ENCODE assay signal across 1 cellular context in the genomic region with DNA sequence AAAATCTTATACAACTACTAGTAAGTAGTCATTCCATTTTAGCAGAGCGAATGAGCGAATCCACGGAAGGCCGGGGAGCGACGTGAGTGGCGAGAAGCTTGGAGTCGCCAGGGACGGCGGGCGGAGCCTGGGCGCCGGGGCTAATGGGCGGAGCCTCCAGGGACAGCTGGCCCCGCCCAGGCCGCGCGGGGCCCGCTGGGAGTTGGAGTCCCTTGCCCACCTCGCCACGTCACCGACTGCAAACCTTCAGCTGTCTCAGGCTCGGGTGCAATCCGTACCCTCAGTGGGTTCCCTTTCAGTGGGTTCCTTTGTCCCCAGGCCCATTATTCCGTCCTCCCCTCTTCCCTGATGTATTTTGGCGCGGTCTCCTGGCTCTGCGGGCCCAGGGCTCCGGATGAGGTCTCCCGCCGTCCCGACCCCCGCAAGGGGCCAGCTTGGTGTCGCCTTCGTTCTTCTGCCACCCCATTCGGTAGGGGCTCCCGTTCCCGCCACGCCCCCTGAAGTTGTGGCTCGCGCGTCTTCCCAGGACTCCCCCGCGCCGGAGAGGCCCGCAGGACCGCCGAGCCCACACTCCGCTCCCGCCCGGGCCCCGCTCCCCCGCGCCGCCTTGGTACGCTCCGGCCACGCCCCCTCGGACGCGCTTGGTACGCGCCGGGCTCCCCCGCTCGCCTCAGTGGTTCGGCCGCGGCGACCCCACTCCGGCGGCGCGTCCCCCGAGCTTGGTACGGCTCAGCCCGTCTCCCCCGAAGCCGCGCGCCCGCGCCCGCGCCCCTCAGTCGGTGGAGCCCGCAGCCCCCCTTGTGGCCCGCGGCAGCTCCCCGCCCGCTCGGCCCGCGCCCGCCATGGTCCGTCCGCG.
TF ChIP-seq lines count a peak whose summit lies in the region.

A gene (plus strand): TSS at position 673 of the 856 bp plus-strand sequence.

TF ChIP-seq in HepG2, 621 proteins besides CTCF, POLR2A, EP300 and RAD21 (continued from another document and continues in another):
- TF ChIP-seq, protein P1, sequence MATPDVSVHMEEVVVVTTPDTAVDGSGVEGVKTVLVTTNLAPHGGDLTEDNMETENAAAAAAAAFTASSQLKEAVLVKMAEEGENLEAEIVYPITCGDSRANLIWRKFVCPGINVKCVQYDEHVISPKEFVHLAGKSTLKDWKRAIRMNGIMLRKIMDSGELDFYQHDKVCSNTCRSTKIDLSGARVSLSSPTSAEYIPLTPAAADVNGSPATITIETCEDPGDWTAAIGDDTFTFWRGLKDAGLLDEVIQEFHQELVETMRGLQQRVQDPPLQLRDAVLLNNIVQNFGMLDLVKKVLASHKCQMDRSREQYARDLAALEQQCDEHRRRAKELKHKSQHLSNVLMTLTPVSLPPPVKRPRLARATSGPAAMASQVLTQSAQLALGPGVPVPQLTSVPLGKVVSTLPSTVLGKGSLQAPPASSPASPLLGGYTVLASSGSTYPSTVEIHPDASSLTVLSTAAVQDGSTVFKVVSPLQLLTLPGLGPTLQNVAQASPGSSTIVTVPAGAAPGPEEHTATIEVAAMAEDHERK (CRISPR knock-in tag; IDR thresholded peaks at IDR 0.05; ENCODE audit: low read depth), result no peak
- TF ChIP-seq BHLHE40 (IDR thresholded peaks at IDR 0.05; ENCODE audit: low read length) (peak; percentile 96), ZNF569 (CRISPR knock-in tag; IDR thresholded peaks at IDR 0.05; ENCODE audit: borderline replicate concordance) (no peak), PHF20 (CRISPR knock-in tag; IDR thresholded peaks at IDR 0.05) (peak; percentile 56), GLI4 (CRISPR knock-in tag; IDR thresholded peaks at IDR 0.05; ENCODE audit: borderline replicate concordance) (peak; percentile 89; the same call in 1 of the 2 replicates), ZNF292 (CRISPR knock-in tag; IDR thresholded peaks at IDR 0.05; ENCODE audit: borderline replicate concordance, low read depth) (no peak), GZF1 (CRISPR knock-in tag; IDR thresholded peaks at IDR 0.05) (no peak), ZNF879 (CRISPR knock-in tag; IDR thresholded peaks at IDR 0.05) (0 out of 2 replicates have a peak, but pooled peaks have one; percentile 53), HDAC6 (IDR thresholded peaks at IDR 0.05; ENCODE audit: low read depth, low read length) (no peak), XRCC5 (optimal IDR thresholded peaks at IDR 0.05; ENCODE audit: low read length) (no peak), ZNF101 (CRISPR knock-in tag; IDR thresholded peaks at IDR 0.05; ENCODE audit: borderline replicate concordance, low read depth) (no peak), KDM2A (CRISPR knock-in tag; IDR thresholded peaks at IDR 0.05; ENCODE audit: borderline replicate concordance, low read depth) (peak; percentile 70), ZFP36L2 (CRISPR knock-in tag; IDR thresholded peaks at IDR 0.05) (no peak), ZNF274 (CRISPR knock-in tag; IDR thresholded peaks at IDR 0.05) (peak; percentile 55), CREB1 (IDR thresholded peaks at IDR 0.05) (peak; percentile 81), CREB1 (CRISPR knock-in tag; IDR thresholded peaks at IDR 0.05) (peak; percentile 77; the same call in 1 of the 2 replicates), REXO4 (CRISPR knock-in tag; IDR thresholded peaks at IDR 0.05; ENCODE audit: borderline replicate concordance) (no peak), HNRNPLL (IDR thresholded peaks at IDR 0.05; ENCODE audit: low read depth, low read length, poor library complexity, severe bottlenecking) (peak; percentile 42), ZNF564 (CRISPR knock-in tag; IDR thresholded peaks at IDR 0.05) (0 out of 2 replicates have a peak, but pooled peaks have one; percentile 45), ZNF543 (CRISPR knock-in tag; IDR thresholded peaks at IDR 0.05) (peak; percentile 14; the same call in 1 of the 2 replicates), PCBP1 (IDR thresholded peaks at IDR 0.05; ENCODE audit: borderline replicate concordance, low read depth, low read length) (no peak), ZNF777 (CRISPR knock-in tag; IDR thresholded peaks at IDR 0.05) (no peak; the same call in none of the 2 replicates), NFE2L2 (IDR thresholded peaks at IDR 0.05; ENCODE audit: low read length) (no peak), HOXA7 (CRISPR knock-in tag; IDR thresholded peaks at IDR 0.05) (no peak), HNRNPH1 (optimal IDR thresholded peaks at IDR 0.05; ENCODE audit: low read depth, low read length) (no peak), HES4 (CRISPR knock-in tag; IDR thresholded peaks at IDR 0.05; ENCODE audit: borderline replicate concordance) (no peak), SIN3B (IDR thresholded peaks at IDR 0.05; ENCODE audit: low read length) (no peak), TCF7 (IDR thresholded peaks at IDR 0.05; ENCODE audit: low read depth) (no peak), MXD4 (CRISPR knock-in tag; IDR thresholded peaks at IDR 0.05) (peak; percentile 51; the same call in 1 of the 2 replicates), IRX3 (CRISPR knock-in tag; IDR thresholded peaks at IDR 0.05; ENCODE audit: borderline replicate concordance, low read depth) (0 out of 2 replicates have a peak, but pooled peaks have one; percentile 46), ZNF652 (CRISPR knock-in tag; IDR thresholded peaks at IDR 0.05; ENCODE audit: borderline replicate concordance, low read depth) (no peak), ARNT2 (CRISPR knock-in tag; IDR thresholded peaks at IDR 0.05; ENCODE audit: low read depth) (no peak), ZIK1 (CRISPR knock-in tag; IDR thresholded peaks at IDR 0.05; ENCODE audit: borderline replicate concordance, low read depth) (peak; percentile 58; the same call in 1 of the 2 replicates)
- TF ChIP-seq, protein P2, sequence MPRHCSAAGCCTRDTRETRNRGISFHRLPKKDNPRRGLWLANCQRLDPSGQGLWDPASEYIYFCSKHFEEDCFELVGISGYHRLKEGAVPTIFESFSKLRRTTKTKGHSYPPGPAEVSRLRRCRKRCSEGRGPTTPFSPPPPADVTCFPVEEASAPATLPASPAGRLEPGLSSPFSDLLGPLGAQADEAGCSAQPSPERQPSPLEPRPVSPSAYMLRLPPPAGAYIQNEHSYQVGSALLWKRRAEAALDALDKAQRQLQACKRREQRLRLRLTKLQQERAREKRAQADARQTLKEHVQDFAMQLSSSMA (CRISPR knock-in tag; IDR thresholded peaks at IDR 0.05), result peak; percentile 38; the same call in 1 of the 2 replicates
- TF ChIP-seq, protein P3, sequence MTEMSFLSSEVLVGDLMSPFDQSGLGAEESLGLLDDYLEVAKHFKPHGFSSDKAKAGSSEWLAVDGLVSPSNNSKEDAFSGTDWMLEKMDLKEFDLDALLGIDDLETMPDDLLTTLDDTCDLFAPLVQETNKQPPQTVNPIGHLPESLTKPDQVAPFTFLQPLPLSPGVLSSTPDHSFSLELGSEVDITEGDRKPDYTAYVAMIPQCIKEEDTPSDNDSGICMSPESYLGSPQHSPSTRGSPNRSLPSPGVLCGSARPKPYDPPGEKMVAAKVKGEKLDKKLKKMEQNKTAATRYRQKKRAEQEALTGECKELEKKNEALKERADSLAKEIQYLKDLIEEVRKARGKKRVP (CRISPR knock-in tag; IDR thresholded peaks at IDR 0.05), result no peak
- TF ChIP-seq, protein P4, sequence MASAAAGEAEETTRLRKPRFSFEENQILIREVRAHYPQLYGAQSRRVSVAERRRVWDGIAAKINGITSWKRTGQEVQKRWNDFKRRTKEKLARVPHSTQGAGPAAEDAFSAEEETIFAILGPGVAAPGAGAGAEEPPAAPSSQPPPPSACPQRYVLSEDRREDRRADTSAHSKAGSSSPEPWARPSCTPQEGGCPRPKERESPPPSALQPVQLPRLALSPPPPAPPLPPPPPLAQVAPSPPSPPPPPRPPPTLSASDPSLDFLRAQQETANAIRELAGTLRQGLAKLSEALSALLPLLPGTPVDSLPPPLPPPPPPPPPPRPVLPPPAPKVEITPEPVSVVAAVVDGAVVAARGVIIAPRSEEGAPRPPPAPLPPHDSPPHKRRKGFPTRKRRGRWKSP (CRISPR knock-in tag; IDR thresholded peaks at IDR 0.05), result 0 out of 2 replicates have a peak, but pooled peaks have one; percentile 19
- TF ChIP-seq, protein P5, sequence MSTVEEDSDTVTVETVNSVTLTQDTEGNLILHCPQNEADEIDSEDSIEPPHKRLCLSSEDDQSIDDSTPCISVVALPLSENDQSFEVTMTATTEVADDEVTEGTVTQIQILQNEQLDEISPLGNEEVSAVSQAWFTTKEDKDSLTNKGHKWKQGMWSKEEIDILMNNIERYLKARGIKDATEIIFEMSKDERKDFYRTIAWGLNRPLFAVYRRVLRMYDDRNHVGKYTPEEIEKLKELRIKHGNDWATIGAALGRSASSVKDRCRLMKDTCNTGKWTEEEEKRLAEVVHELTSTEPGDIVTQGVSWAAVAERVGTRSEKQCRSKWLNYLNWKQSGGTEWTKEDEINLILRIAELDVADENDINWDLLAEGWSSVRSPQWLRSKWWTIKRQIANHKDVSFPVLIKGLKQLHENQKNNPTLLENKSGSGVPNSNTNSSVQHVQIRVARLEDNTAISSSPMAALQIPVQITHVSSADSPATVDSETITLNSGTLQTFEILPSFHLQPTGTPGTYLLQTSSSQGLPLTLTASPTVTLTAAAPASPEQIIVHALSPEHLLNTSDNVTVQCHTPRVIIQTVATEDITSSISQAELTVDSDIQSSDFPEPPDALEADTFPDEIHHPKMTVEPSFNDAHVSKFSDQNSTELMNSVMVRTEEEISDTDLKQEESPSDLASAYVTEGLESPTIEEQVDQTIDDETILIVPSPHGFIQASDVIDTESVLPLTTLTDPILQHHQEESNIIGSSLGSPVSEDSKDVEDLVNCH (CRISPR knock-in tag; IDR thresholded peaks at IDR 0.05), result no peak
- TF ChIP-seq, protein P6, sequence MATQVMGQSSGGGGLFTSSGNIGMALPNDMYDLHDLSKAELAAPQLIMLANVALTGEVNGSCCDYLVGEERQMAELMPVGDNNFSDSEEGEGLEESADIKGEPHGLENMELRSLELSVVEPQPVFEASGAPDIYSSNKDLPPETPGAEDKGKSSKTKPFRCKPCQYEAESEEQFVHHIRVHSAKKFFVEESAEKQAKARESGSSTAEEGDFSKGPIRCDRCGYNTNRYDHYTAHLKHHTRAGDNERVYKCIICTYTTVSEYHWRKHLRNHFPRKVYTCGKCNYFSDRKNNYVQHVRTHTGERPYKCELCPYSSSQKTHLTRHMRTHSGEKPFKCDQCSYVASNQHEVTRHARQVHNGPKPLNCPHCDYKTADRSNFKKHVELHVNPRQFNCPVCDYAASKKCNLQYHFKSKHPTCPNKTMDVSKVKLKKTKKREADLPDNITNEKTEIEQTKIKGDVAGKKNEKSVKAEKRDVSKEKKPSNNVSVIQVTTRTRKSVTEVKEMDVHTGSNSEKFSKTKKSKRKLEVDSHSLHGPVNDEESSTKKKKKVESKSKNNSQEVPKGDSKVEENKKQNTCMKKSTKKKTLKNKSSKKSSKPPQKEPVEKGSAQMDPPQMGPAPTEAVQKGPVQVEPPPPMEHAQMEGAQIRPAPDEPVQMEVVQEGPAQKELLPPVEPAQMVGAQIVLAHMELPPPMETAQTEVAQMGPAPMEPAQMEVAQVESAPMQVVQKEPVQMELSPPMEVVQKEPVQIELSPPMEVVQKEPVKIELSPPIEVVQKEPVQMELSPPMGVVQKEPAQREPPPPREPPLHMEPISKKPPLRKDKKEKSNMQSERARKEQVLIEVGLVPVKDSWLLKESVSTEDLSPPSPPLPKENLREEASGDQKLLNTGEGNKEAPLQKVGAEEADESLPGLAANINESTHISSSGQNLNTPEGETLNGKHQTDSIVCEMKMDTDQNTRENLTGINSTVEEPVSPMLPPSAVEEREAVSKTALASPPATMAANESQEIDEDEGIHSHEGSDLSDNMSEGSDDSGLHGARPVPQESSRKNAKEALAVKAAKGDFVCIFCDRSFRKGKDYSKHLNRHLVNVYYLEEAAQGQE (IDR thresholded peaks at IDR 0.05; ENCODE audit: borderline replicate concordance in 1 of 2, low read depth in 1 of 2, low read length in 2 of 2), result no peak
- TF ChIP-seq, protein P7, sequence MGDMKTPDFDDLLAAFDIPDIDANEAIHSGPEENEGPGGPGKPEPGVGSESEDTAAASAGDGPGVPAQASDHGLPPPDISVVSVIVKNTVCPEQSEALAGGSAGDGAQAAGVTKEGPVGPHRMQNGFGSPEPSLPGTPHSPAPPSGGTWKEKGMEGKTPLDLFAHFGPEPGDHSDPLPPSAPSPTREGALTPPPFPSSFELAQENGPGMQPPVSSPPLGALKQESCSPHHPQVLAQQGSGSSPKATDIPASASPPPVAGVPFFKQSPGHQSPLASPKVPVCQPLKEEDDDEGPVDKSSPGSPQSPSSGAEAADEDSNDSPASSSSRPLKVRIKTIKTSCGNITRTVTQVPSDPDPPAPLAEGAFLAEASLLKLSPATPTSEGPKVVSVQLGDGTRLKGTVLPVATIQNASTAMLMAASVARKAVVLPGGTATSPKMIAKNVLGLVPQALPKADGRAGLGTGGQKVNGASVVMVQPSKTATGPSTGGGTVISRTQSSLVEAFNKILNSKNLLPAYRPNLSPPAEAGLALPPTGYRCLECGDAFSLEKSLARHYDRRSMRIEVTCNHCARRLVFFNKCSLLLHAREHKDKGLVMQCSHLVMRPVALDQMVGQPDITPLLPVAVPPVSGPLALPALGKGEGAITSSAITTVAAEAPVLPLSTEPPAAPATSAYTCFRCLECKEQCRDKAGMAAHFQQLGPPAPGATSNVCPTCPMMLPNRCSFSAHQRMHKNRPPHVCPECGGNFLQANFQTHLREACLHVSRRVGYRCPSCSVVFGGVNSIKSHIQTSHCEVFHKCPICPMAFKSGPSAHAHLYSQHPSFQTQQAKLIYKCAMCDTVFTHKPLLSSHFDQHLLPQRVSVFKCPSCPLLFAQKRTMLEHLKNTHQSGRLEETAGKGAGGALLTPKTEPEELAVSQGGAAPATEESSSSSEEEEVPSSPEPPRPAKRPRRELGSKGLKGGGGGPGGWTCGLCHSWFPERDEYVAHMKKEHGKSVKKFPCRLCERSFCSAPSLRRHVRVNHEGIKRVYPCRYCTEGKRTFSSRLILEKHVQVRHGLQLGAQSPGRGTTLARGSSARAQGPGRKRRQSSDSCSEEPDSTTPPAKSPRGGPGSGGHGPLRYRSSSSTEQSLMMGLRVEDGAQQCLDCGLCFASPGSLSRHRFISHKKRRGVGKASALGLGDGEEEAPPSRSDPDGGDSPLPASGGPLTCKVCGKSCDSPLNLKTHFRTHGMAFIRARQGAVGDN (CRISPR knock-in tag; IDR thresholded peaks at IDR 0.05), result peak; percentile 82
- TF ChIP-seq, protein P8, sequence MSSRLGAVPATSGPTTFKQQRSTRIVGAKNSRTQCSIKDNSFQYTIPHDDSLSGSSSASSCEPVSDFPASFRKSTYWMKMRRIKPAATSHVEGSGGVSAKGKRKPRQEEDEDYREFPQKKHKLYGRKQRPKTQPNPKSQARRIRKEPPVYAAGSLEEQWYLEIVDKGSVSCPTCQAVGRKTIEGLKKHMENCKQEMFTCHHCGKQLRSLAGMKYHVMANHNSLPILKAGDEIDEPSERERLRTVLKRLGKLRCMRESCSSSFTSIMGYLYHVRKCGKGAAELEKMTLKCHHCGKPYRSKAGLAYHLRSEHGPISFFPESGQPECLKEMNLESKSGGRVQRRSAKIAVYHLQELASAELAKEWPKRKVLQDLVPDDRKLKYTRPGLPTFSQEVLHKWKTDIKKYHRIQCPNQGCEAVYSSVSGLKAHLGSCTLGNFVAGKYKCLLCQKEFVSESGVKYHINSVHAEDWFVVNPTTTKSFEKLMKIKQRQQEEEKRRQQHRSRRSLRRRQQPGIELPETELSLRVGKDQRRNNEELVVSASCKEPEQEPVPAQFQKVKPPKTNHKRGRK (CRISPR knock-in tag; IDR thresholded peaks at IDR 0.05), result no peak
